In the genomic region with DNA sequence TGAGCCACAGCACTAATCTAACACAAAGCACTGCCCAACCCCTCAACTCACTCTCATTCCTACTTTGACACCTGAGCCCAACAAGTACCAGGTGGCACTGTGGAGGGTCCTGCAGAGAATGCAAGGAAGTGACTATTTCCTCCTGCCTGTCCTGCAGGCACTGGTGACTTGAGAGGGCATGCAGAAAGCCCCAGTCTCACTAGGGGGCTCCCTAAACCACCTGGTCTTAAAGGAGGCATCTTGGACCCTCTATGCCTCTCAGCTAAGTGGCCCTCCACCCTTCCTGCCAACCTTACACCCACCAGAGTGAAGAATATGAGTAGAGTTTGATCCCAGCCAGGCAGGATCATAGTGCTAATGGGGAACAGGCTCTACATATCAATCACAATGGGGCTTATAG, we compare ENCODE assay signal across 6 cellular contexts. TPM values are rescaled to one million over a fixed set of nuclear protein-coding genes. Genes with fewer than 3 reads are reported as not detected.
DNase-seq lines count a peak whose midpoint lies in the region; ATAC-seq, FAIRE-seq and TF ChIP-seq lines count a peak whose summit lies in the region.

No MANE protein-coding gene starts in this region.

- H3K4me2 ChIP-seq in HepG2 (ENCODE audit: low read depth, low read length) (no peak overlapping the region), astrocyte (ENCODE audit: low read length) (no peak overlapping the region)

- H4K20me1 ChIP-seq in HepG2 (ENCODE audit: insufficient read depth, low read length) (no peaks in the 10 kb centered on the region), astrocyte (ENCODE audit: insufficient read depth, low read length) (no peaks in the 10 kb centered on the region)

- in situ Hi-C loops in HepG2 (cut with HindIII; ENCODE audit: extremely low pct_ligation_motif_present, low pct_unique_long_range_greater_than_20kb): loop anchor here (5.0 kb wide), 2 partner anchors 34 to 66 kb away; no protein-coding TSS in a partner anchor

- H3K9me3 Mint-ChIP-seq in astrocyte (ENCODE audit: unreplicated experiment): peaks cover 3% of the 10 kb centered on the region
- H3K9me3 Mint-ChIP-seq in stimulated activated naive CD8-positive, alpha-beta T cell treated with anti-CD3 and anti-CD28 coated beads, Interleukin-15, amount 100 ng/mL, for 72 hours: no peaks in the 10 kb centered on the region

- peak; percentile 11; the same call in 1 of the 3 replicates for ATAC-seq in HepG2
- no peak for ATAC-seq in right lobe of liver
- ATAC-seq in stimulated activated naive CD8-positive, alpha-beta T cell treated with anti-CD3 and anti-CD28 coated beads, Interleukin-15, amount 100 ng/mL, for 72 hours: peak; percentile 56
- no peak for ATAC-seq in HG03378 (IDR thresholded peaks at IDR 0.05; ENCODE audit: unreplicated experiment)

- H3K27ac Mint-ChIP-seq in astrocyte (ENCODE audit: unreplicated experiment): no peak overlapping the region
- no peak overlapping the region for H3K27ac Mint-ChIP-seq in stimulated activated naive CD8-positive, alpha-beta T cell treated with anti-CD3 and anti-CD28 coated beads, Interleukin-15, amount 100 ng/mL, for 72 hours

- TF ChIP-seq RAD21 in HepG2 (CRISPR knock-in tag; IDR thresholded peaks at IDR 0.05): no peak

- H3K4me1 ChIP-seq in HepG2 (ENCODE audit: insufficient read depth, low read length): peaks cover 48% of the 10 kb centered on the region
- H3K4me1 ChIP-seq in right lobe of liver: peaks cover 0 to 12% (median 0%) of the 10 kb centered on the region in 4 donors
- peaks cover 8% of the 10 kb centered on the region for H3K4me1 ChIP-seq in astrocyte (ENCODE audit: insufficient read depth, low read length)

- POLR2A ChIA-PET in HepG2 (lab: Yijun Ruan, JAX): interaction anchor here (1.0 kb wide), 1 partner anchor 45 kb away, joined by 3 read pairs; no protein-coding TSS in a partner anchor

- TF ChIP-seq EP300 in HepG2 (IDR thresholded peaks at IDR 0.05; ENCODE audit: low read depth in 2 of 2, low read length in 2 of 2) (no peak), HepG2 (CRISPR knock-in tag; IDR thresholded peaks at IDR 0.05; ENCODE audit: borderline replicate concordance) (no peak)

- no peak overlapping the region for H3K27ac ChIP-seq in HepG2 (ENCODE audit: extremely low read length, insufficient read depth, low read length)
- no peak overlapping the region for H3K27ac ChIP-seq in right lobe of liver
- no peak overlapping the region for H3K27ac ChIP-seq in astrocyte (ENCODE audit: low read depth, low read length)

- intact Hi-C loops in HepG2 (cut with micrococcal nuclease; ENCODE audit: unreplicated experiment) (no loop called here), right lobe of liver (cut with DNase I) (loop anchor here (5.0 to 10.0 kb wide), 3 partner anchors 39 to 136 kb away; partner anchors contain the start of genes INKA1 (in 1 of the 2) and MST1R (in 1 of the 2))

- no peak overlapping the region for H3K9ac ChIP-seq in HepG2 (ENCODE audit: insufficient read depth, low read depth, low read length)
- H3K9ac ChIP-seq in astrocyte (ENCODE audit: low read length): no peak overlapping the region

- no peak for FAIRE-seq in HepG2 (lab: Jason Lieb, UNC)
- no peak for FAIRE-seq in astrocyte (lab: Jason Lieb, UNC)
- FAIRE-seq in GM12892 (lab: Jason Lieb, UNC): no peak

- no peak for DNase-seq in HepG2 (ENCODE audit: low spot score)
- DNase-seq in right lobe of liver: no peak
- DNase-seq in astrocyte (ENCODE audit: low read depth): no peak
- peak in 1 of 2 donors; percentile 28 for DNase-seq in stimulated activated naive CD8-positive, alpha-beta T cell treated with anti-CD3 and anti-CD28 coated beads, Interleukin-15, amount 100 ng/mL, for 72 hours
- no peak for DNase-seq in GM12892 (ENCODE audit: insufficient read length)

- H3K36me3 ChIP-seq in HepG2 (replicated peaks in 1 of 2; ENCODE audit: control insufficient read depth in 1 of 2, insufficient read depth in 2 of 2, low read length in 2 of 2) (peaks cover 4 to 27% of the 10 kb centered on the region in 2 experiments; a peak in 3 of 5 replicates), right lobe of liver (no peaks in the 10 kb centered on the region), astrocyte (ENCODE audit: insufficient read depth, low read length) (peaks cover 4% of the 10 kb centered on the region)

- no peaks in the 10 kb centered on the region for H3K9me3 ChIP-seq in HepG2 (ENCODE audit: low read length)
- no peaks in the 10 kb centered on the region for H3K9me3 ChIP-seq in right lobe of liver
- no peaks in the 10 kb centered on the region for H3K9me3 ChIP-seq in astrocyte (ENCODE audit: insufficient read depth, low read depth, low read length)

- no peak overlapping the region for H3K4me3 ChIP-seq in HepG2 (replicated peaks in 1 of 3; ENCODE audit: insufficient read depth in 1 of 3, low read depth in 2 of 3, low read length in 3 of 3)
- no peak overlapping the region for H3K4me3 ChIP-seq in right lobe of liver
- no peak overlapping the region for H3K4me3 ChIP-seq in astrocyte (ENCODE audit: insufficient read depth, low read depth, low read length)

- TF ChIP-seq POLR2A in HepG2 (IDR thresholded peaks at IDR 0.05; ENCODE audit: insufficient read depth in 1 of 2, low read depth in 2 of 2, low read length in 2 of 2) (no peak), right lobe of liver (IDR thresholded peaks at IDR 0.05) (no peak), GM12892 (IDR thresholded peaks at IDR 0.05; ENCODE audit: low read depth, low read length) (no peak)

- peaks cover 3% of the 10 kb centered on the region for H3K4me1 Mint-ChIP-seq in astrocyte (ENCODE audit: low read depth, unreplicated experiment)
- peaks cover 5% of the 10 kb centered on the region for H3K4me1 Mint-ChIP-seq in stimulated activated naive CD8-positive, alpha-beta T cell treated with anti-CD3 and anti-CD28 coated beads, Interleukin-15, amount 100 ng/mL, for 72 hours

- H3K4me3 Mint-ChIP-seq in astrocyte (ENCODE audit: unreplicated experiment): no peak overlapping the region
- H3K4me3 Mint-ChIP-seq in stimulated activated naive CD8-positive, alpha-beta T cell treated with anti-CD3 and anti-CD28 coated beads, Interleukin-15, amount 100 ng/mL, for 72 hours: no peak overlapping the region

- BruUV-seq in HepG2 (replicated peaks; lab: Mats Ljungman, UMichigan): no TSS peak

- CTCF ChIA-PET in HepG2 (lab: Yijun Ruan, JAX; ENCODE audit: low intra/inter-chr PET ratio, low total read pairs): interaction anchor here (2.4 kb wide), 1 partner anchor 65 kb away, joined by 8 read pairs; no protein-coding TSS in a partner anchor

- H2AFZ ChIP-seq in HepG2 (ENCODE audit: low read length) (no peak overlapping the region), astrocyte (ENCODE audit: low read depth, low read length) (no peak overlapping the region)

- H3K36me3 Mint-ChIP-seq in astrocyte (ENCODE audit: low read depth, unreplicated experiment): peaks cover 9% of the 10 kb centered on the region

- H3K27me3 ChIP-seq in HepG2 (ENCODE audit: control insufficient read depth in 1 of 2, insufficient read depth in 2 of 2, low read length in 2 of 2): no peaks in the 10 kb centered on the region
- no peaks in the 10 kb centered on the region for H3K27me3 ChIP-seq in right lobe of liver
- no peaks in the 10 kb centered on the region for H3K27me3 ChIP-seq in astrocyte (ENCODE audit: insufficient read depth, low read length)

- TF ChIP-seq CTCF in HepG2 (CRISPR knock-in tag; IDR thresholded peaks at IDR 0.05): peak; percentile 78
- peak in 2 of 4 donors; percentile 21 to 34 for TF ChIP-seq CTCF in right lobe of liver (IDR thresholded peaks at IDR 0.05)
- TF ChIP-seq CTCF in astrocyte (IDR thresholded peaks at IDR 0.05; ENCODE audit: insufficient read depth, low read depth, low read length): peak; percentile 24

- no peaks in the 10 kb centered on the region for H3K27me3 Mint-ChIP-seq in astrocyte (ENCODE audit: low read depth, unreplicated experiment)
- H3K27me3 Mint-ChIP-seq in stimulated activated naive CD8-positive, alpha-beta T cell treated with anti-CD3 and anti-CD28 coated beads, Interleukin-15, amount 100 ng/mL, for 72 hours: no peaks in the 10 kb centered on the region

- H3K79me2 ChIP-seq in HepG2 (ENCODE audit: insufficient read depth, low read length) (no peaks in the 10 kb centered on the region), astrocyte (ENCODE audit: insufficient read depth, low read length) (no peaks in the 10 kb centered on the region)

RNA-seq across cellular contexts. Expression of gene TRAIP, which starts 15.2 kb away (rescaled TPM):
- total RNA-seq in HepG2 (2016; rRNA removed; fragmentation: Illumina TruSeq; extraction: Trizol): 13.7 and 23.9 TPM in 2 replicates
- total RNA-seq in HepG2 (2016; cell fraction: cytosol; rRNA removed; fragmentation: Illumina TruSeq; extraction: Trizol; ENCODE audit: low read depth): 9.1 and 11.5 TPM in 2 replicates
- total RNA-seq in HepG2 (2016; cell fraction: insoluble cytoplasmic fraction; rRNA removed; fragmentation: Illumina TruSeq; extraction: Trizol): 13.0 and 22.4 TPM in 2 replicates
- 11.7 and 13.4 TPM in 2 replicates for total RNA-seq in HepG2 (2016; cell fraction: membrane; rRNA removed; fragmentation: Illumina TruSeq; extraction: Trizol)
- 28.5 and 36.3 TPM in 2 replicates for total RNA-seq in HepG2 (2016; cell fraction: nucleus; rRNA removed; fragmentation: Illumina TruSeq; extraction: Trizol)
- polyA plus RNA-seq in HepG2 (2011; rRNA removed): 13.9 and 15.1 TPM in 2 replicates
- polyA plus RNA-seq in HepG2 (2011; cell fraction: cytosol; rRNA removed): 14.0 and 14.3 TPM in 2 replicates
- polyA plus RNA-seq in HepG2 (2011; cell fraction: nucleus; rRNA removed): 42.9 and 44.0 TPM in 2 replicates
- 7.3 and 9.8 TPM in 2 replicates for polyA plus RNA-seq in HepG2 (2012)
- 4.6 and 5.0 TPM in 2 replicates for polyA plus RNA-seq in HepG2 (2016; cell fraction: cytosol; fragmentation: Illumina TruSeq; extraction: Trizol; ENCODE audit: low read depth)
- 12.2 and 16.5 TPM in 2 replicates for polyA plus RNA-seq in HepG2 (2016; cell fraction: insoluble cytoplasmic fraction; fragmentation: Illumina TruSeq; extraction: Trizol; ENCODE audit: low read depth)
- 9.0 TPM in 2 replicates for polyA plus RNA-seq in HepG2 (2016; cell fraction: membrane; fragmentation: Illumina TruSeq; extraction: Trizol; ENCODE audit: low read depth)
- polyA plus RNA-seq in HepG2 (2016; cell fraction: nucleus; fragmentation: Illumina TruSeq; extraction: Trizol; ENCODE audit: insufficient read depth, low read depth): 45.6 and 54.0 TPM in 2 replicates
- polyA minus RNA-seq in HepG2 (2011; rRNA and poly(A)+ RNA removed; ENCODE audit: low replicate concordance): 23.5 and 39.7 TPM in 2 replicates
- polyA minus RNA-seq in HepG2 (2011; cell fraction: cytosol; rRNA and poly(A)+ RNA removed): 5.6 and 7.4 TPM in 2 replicates
- polyA minus RNA-seq in HepG2 (2011; cell fraction: nucleus; rRNA and poly(A)+ RNA removed): 17.3 and 17.4 TPM in 2 replicates
- 1 to 10 TPM in 3 of 6 experiments, under 1 TPM in 3; 0.55 to 3.1 (median 0.98) TPM for total RNA-seq in right lobe of liver
- 3.2 and 3.4 TPM in 2 replicates for total RNA-seq in astrocyte
- polyA plus RNA-seq in GM12892 (2012; ENCODE audit: missing spikeins): 10.3 TPM

RNA-seq across cellular contexts. Expression of gene UBA7, which starts 27.4 kb away (rescaled TPM):
- 5.8 and 9.5 TPM in 2 replicates for total RNA-seq in HepG2 (2016; rRNA removed; fragmentation: Illumina TruSeq; extraction: Trizol)
- total RNA-seq in HepG2 (2016; cell fraction: cytosol; rRNA removed; fragmentation: Illumina TruSeq; extraction: Trizol; ENCODE audit: low read depth): 1.7 and 1.9 TPM in 2 replicates
- 5.7 and 9.9 TPM in 2 replicates for total RNA-seq in HepG2 (2016; cell fraction: insoluble cytoplasmic fraction; rRNA removed; fragmentation: Illumina TruSeq; extraction: Trizol)
- total RNA-seq in HepG2 (2016; cell fraction: membrane; rRNA removed; fragmentation: Illumina TruSeq; extraction: Trizol): 1.4 and 1.8 TPM in 2 replicates
- total RNA-seq in HepG2 (2016; cell fraction: nucleus; rRNA removed; fragmentation: Illumina TruSeq; extraction: Trizol): 11.0 and 11.7 TPM in 2 replicates
- 16.5 and 20.2 TPM in 2 replicates for polyA plus RNA-seq in HepG2 (2011; rRNA removed)
- polyA plus RNA-seq in HepG2 (2011; cell fraction: cytosol; rRNA removed): 6.1 and 8.8 TPM in 2 replicates
- polyA plus RNA-seq in HepG2 (2011; cell fraction: nucleus; rRNA removed): 175 and 207 TPM in 2 replicates
- polyA plus RNA-seq in HepG2 (2012): 8.4 and 9.1 TPM in 2 replicates
- 0.49 and 0.55 TPM in 2 replicates for polyA plus RNA-seq in HepG2 (2016; cell fraction: cytosol; fragmentation: Illumina TruSeq; extraction: Trizol; ENCODE audit: low read depth)
- 3.6 and 4.7 TPM in 2 replicates for polyA plus RNA-seq in HepG2 (2016; cell fraction: insoluble cytoplasmic fraction; fragmentation: Illumina TruSeq; extraction: Trizol; ENCODE audit: low read depth)
- 0.78 and 0.79 TPM in 2 replicates for polyA plus RNA-seq in HepG2 (2016; cell fraction: membrane; fragmentation: Illumina TruSeq; extraction: Trizol; ENCODE audit: low read depth)
- polyA plus RNA-seq in HepG2 (2016; cell fraction: nucleus; fragmentation: Illumina TruSeq; extraction: Trizol; ENCODE audit: insufficient read depth, low read depth): 18.3 and 25.6 TPM in 2 replicates
- polyA minus RNA-seq in HepG2 (2011; rRNA and poly(A)+ RNA removed; ENCODE audit: low replicate concordance): 10.2 and 40.3 TPM in 2 replicates
- polyA minus RNA-seq in HepG2 (2011; cell fraction: cytosol; rRNA and poly(A)+ RNA removed): 7.9 and 8.9 TPM in 2 replicates
- polyA minus RNA-seq in HepG2 (2011; cell fraction: nucleus; rRNA and poly(A)+ RNA removed): 32.6 and 36.8 TPM in 2 replicates
- 10 to 100 TPM; 16.4 to 39.1 (median 28.5) TPM for total RNA-seq in right lobe of liver
- 18.9 and 26.2 TPM in 2 replicates for total RNA-seq in astrocyte
- polyA plus RNA-seq in GM12892 (2012; ENCODE audit: missing spikeins): 76.7 TPM

RNA-seq across cellular contexts. Expression of gene CAMKV, which starts 28.6 kb away (rescaled TPM):
- 0.13 and 0.15 TPM in 2 replicates for total RNA-seq in HepG2 (2016; rRNA removed; fragmentation: Illumina TruSeq; extraction: Trizol)
- total RNA-seq in HepG2 (2016; cell fraction: cytosol; rRNA removed; fragmentation: Illumina TruSeq; extraction: Trizol; ENCODE audit: low read depth): not detected in 2 replicates
- 0.17 TPM in 1 of 2 replicates, not detected in the other for total RNA-seq in HepG2 (2016; cell fraction: insoluble cytoplasmic fraction; rRNA removed; fragmentation: Illumina TruSeq; extraction: Trizol)
- total RNA-seq in HepG2 (2016; cell fraction: membrane; rRNA removed; fragmentation: Illumina TruSeq; extraction: Trizol): 0.14 TPM in 1 of 2 replicates, not detected in the other
- total RNA-seq in HepG2 (2016; cell fraction: nucleus; rRNA removed; fragmentation: Illumina TruSeq; extraction: Trizol): 0.13 and 0.22 TPM in 2 replicates
- 0.13 and 0.22 TPM in 2 replicates for polyA plus RNA-seq in HepG2 (2011; rRNA removed)
- 0.13 and 0.23 TPM in 2 replicates for polyA plus RNA-seq in HepG2 (2011; cell fraction: cytosol; rRNA removed)
- polyA plus RNA-seq in HepG2 (2011; cell fraction: nucleus; rRNA removed): 1.2 and 2.0 TPM in 2 replicates
- polyA plus RNA-seq in HepG2 (2012): 0.33 and 0.38 TPM in 2 replicates
- not detected in 2 replicates for polyA plus RNA-seq in HepG2 (2016; cell fraction: cytosol; fragmentation: Illumina TruSeq; extraction: Trizol; ENCODE audit: low read depth)
- polyA plus RNA-seq in HepG2 (2016; cell fraction: insoluble cytoplasmic fraction; fragmentation: Illumina TruSeq; extraction: Trizol; ENCODE audit: low read depth): 0.13 and 0.26 TPM in 2 replicates
- 0.08 and 0.10 TPM in 2 replicates for polyA plus RNA-seq in HepG2 (2016; cell fraction: membrane; fragmentation: Illumina TruSeq; extraction: Trizol; ENCODE audit: low read depth)
- 0.53 and 0.60 TPM in 2 replicates for polyA plus RNA-seq in HepG2 (2016; cell fraction: nucleus; fragmentation: Illumina TruSeq; extraction: Trizol; ENCODE audit: insufficient read depth, low read depth)
- 0.07 and 0.82 TPM in 2 replicates for polyA minus RNA-seq in HepG2 (2011; rRNA and poly(A)+ RNA removed; ENCODE audit: low replicate concordance)
- not detected in 2 replicates for polyA minus RNA-seq in HepG2 (2011; cell fraction: cytosol; rRNA and poly(A)+ RNA removed)
- polyA minus RNA-seq in HepG2 (2011; cell fraction: nucleus; rRNA and poly(A)+ RNA removed): 1.3 TPM in 1 of 2 replicates, not detected in the other
- total RNA-seq in right lobe of liver: not detected
- total RNA-seq in astrocyte: 0.22 and 0.45 TPM in 2 replicates
- not detected for polyA plus RNA-seq in GM12892 (2012; ENCODE audit: missing spikeins)

RNA-seq across cellular contexts. Expression of gene INKA1, which starts 38.1 kb away (rescaled TPM):
- total RNA-seq in HepG2 (2016; rRNA removed; fragmentation: Illumina TruSeq; extraction: Trizol) (0.22 TPM in 1 of 2 replicates, not detected in the other), right lobe of liver (1 to 10 TPM in 1 of 6 experiments, under 1 TPM in 5; 0.46 to 1.2 (median 0.73) TPM), astrocyte (2.7 and 3.9 TPM in 2 replicates)
- 0.30 TPM in 1 of 2 replicates, not detected in the other for total RNA-seq in HepG2 (2016; cell fraction: cytosol; rRNA removed; fragmentation: Illumina TruSeq; extraction: Trizol; ENCODE audit: low read depth)
- 0.15 TPM in 1 of 2 replicates, not detected in the other for total RNA-seq in HepG2 (2016; cell fraction: insoluble cytoplasmic fraction; rRNA removed; fragmentation: Illumina TruSeq; extraction: Trizol)
- 0.17 and 0.28 TPM in 2 replicates for total RNA-seq in HepG2 (2016; cell fraction: membrane; rRNA removed; fragmentation: Illumina TruSeq; extraction: Trizol)
- total RNA-seq in HepG2 (2016; cell fraction: nucleus; rRNA removed; fragmentation: Illumina TruSeq; extraction: Trizol): not detected in 2 replicates
- polyA plus RNA-seq in HepG2 (2011; rRNA removed): 0.41 and 0.77 TPM in 2 replicates
- polyA plus RNA-seq in HepG2 (2011; cell fraction: cytosol; rRNA removed): 0.42 and 0.78 TPM in 2 replicates
- 0.34 and 1.1 TPM in 2 replicates for polyA plus RNA-seq in HepG2 (2011; cell fraction: nucleus; rRNA removed)
- 0.28 and 0.42 TPM in 2 replicates for polyA plus RNA-seq in HepG2 (2012)
- polyA plus RNA-seq in HepG2 (2016; cell fraction: cytosol; fragmentation: Illumina TruSeq; extraction: Trizol; ENCODE audit: low read depth): 0.14 and 0.17 TPM in 2 replicates
- polyA plus RNA-seq in HepG2 (2016; cell fraction: insoluble cytoplasmic fraction; fragmentation: Illumina TruSeq; extraction: Trizol; ENCODE audit: low read depth): 0.23 TPM in 1 of 2 replicates, not detected in the other
- 0.22 TPM in 1 of 2 replicates, not detected in the other for polyA plus RNA-seq in HepG2 (2016; cell fraction: membrane; fragmentation: Illumina TruSeq; extraction: Trizol; ENCODE audit: low read depth)
- not detected in 2 replicates for polyA plus RNA-seq in HepG2 (2016; cell fraction: nucleus; fragmentation: Illumina TruSeq; extraction: Trizol; ENCODE audit: insufficient read depth, low read depth)
- polyA minus RNA-seq in HepG2 (2011; rRNA and poly(A)+ RNA removed; ENCODE audit: low replicate concordance): 0.38 and 0.82 TPM in 2 replicates
- 0.79 TPM in 1 of 2 replicates, not detected in the other for polyA minus RNA-seq in HepG2 (2011; cell fraction: cytosol; rRNA and poly(A)+ RNA removed)
- polyA minus RNA-seq in HepG2 (2011; cell fraction: nucleus; rRNA and poly(A)+ RNA removed): 0.50 and 0.64 TPM in 2 replicates
- polyA plus RNA-seq in GM12892 (2012; ENCODE audit: missing spikeins): 2.9 TPM

RNA-seq across cellular contexts. Expression of gene CDHR4, which starts 41.5 kb away (rescaled TPM):
- total RNA-seq in HepG2 (2016; rRNA removed; fragmentation: Illumina TruSeq; extraction: Trizol): not detected in 2 replicates
- not detected in 2 replicates for total RNA-seq in HepG2 (2016; cell fraction: cytosol; rRNA removed; fragmentation: Illumina TruSeq; extraction: Trizol; ENCODE audit: low read depth)
- total RNA-seq in HepG2 (2016; cell fraction: insoluble cytoplasmic fraction; rRNA removed; fragmentation: Illumina TruSeq; extraction: Trizol): not detected in 2 replicates
- not detected in 2 replicates for total RNA-seq in HepG2 (2016; cell fraction: membrane; rRNA removed; fragmentation: Illumina TruSeq; extraction: Trizol)
- total RNA-seq in HepG2 (2016; cell fraction: nucleus; rRNA removed; fragmentation: Illumina TruSeq; extraction: Trizol): not detected in 2 replicates
- polyA plus RNA-seq in HepG2 (2011; rRNA removed): 0.21 and 0.26 TPM in 2 replicates
- 0.08 TPM in 1 of 2 replicates, not detected in the other for polyA plus RNA-seq in HepG2 (2011; cell fraction: cytosol; rRNA removed)
- 0.98 and 1.7 TPM in 2 replicates for polyA plus RNA-seq in HepG2 (2011; cell fraction: nucleus; rRNA removed)
- not detected in 2 replicates for polyA plus RNA-seq in HepG2 (2012)
- polyA plus RNA-seq in HepG2 (2016; cell fraction: cytosol; fragmentation: Illumina TruSeq; extraction: Trizol; ENCODE audit: low read depth): not detected in 2 replicates
- polyA plus RNA-seq in HepG2 (2016; cell fraction: insoluble cytoplasmic fraction; fragmentation: Illumina TruSeq; extraction: Trizol; ENCODE audit: low read depth): not detected in 2 replicates
- polyA plus RNA-seq in HepG2 (2016; cell fraction: membrane; fragmentation: Illumina TruSeq; extraction: Trizol; ENCODE audit: low read depth): not detected in 2 replicates
- 0.17 TPM in 1 of 2 replicates, not detected in the other for polyA plus RNA-seq in HepG2 (2016; cell fraction: nucleus; fragmentation: Illumina TruSeq; extraction: Trizol; ENCODE audit: insufficient read depth, low read depth)
- 0.40 TPM in 1 of 2 replicates, not detected in the other for polyA minus RNA-seq in HepG2 (2011; rRNA and poly(A)+ RNA removed; ENCODE audit: low replicate concordance)
- polyA minus RNA-seq in HepG2 (2011; cell fraction: cytosol; rRNA and poly(A)+ RNA removed): not detected in 2 replicates
- 0.26 TPM in 1 of 2 replicates, not detected in the other for polyA minus RNA-seq in HepG2 (2011; cell fraction: nucleus; rRNA and poly(A)+ RNA removed)
- not detected for total RNA-seq in right lobe of liver
- total RNA-seq in astrocyte: not detected in 2 replicates
- not detected for polyA plus RNA-seq in GM12892 (2012; ENCODE audit: missing spikeins)

Comparison
In these comparisons a context has a peak if more than half of its experiments do, and no peak if none do; other contexts are left out.
1. ATAC-seq: peak in HepG2 (single experiment) and stimulated activated naive CD8-positive, alpha-beta T cell treated with anti-CD3 and anti-CD28 coated beads, Interleukin-15, amount 100 ng/mL, for 72 hours (single experiment); none in right lobe of liver (0 of 4) and HG03378 (single experiment).